ENCODE assay signal across 1 cellular context in the genomic region with DNA sequence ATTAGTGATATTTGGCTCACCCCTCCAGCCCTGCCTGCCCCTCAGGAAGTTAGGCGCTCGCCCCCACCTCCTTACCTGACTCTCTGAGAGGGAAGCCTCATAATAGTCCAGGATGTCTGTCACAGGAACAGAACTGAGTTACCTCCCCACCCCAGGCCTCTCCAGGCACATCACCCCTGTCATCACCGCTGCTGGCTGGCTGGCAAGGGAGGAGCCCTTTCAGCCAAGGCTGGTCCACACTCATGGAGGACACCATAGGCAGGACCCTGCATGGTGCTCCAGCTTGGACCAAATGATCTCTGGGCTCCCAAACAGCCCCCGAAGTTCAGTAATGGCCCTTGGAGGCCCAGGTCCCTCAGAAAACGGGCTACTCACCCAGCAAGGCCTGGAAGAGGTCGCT.
TF ChIP-seq lines count a peak whose summit lies in the region.

No MANE protein-coding gene starts in this region.

TF ChIP-seq in IMR-90, 13 proteins besides CTCF, POLR2A, EP300 and RAD21 (continued from another document):
- TF ChIP-seq, protein P1, sequence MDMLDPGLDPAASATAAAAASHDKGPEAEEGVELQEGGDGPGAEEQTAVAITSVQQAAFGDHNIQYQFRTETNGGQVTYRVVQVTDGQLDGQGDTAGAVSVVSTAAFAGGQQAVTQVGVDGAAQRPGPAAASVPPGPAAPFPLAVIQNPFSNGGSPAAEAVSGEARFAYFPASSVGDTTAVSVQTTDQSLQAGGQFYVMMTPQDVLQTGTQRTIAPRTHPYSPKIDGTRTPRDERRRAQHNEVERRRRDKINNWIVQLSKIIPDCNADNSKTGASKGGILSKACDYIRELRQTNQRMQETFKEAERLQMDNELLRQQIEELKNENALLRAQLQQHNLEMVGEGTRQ (IDR thresholded peaks at IDR 0.05; ENCODE audit: low read depth, low read length) = no peak
- no peak for TF ChIP-seq NFE2L2 (IDR thresholded peaks at IDR 0.05; ENCODE audit: low read depth, low read length)
